ENCODE assay signal across 28 cellular contexts in the genomic region with DNA sequence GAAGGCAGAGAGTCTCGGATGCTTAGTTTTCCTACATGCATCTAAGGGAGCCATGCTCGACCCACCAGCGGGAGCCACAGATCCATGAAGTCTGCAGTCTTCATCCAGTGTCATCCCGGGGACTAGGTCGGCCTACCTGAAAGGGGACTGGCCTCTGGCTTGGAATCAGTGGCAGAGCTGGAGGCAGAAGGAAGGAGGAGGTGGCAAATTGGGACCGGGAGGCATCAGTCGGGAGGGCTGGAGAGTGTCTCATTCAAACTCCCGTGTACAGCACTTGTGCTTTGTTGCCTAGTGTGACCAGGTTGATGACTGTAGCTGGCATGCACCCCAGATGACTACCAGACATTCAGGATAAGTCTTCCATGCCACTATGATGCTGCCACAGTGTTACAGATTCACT. TPM values are rescaled to one million over a fixed set of nuclear protein-coding genes. Genes with fewer than 3 reads are reported as not detected.
"Had no signal": no experiment of that assay in that cellular context is flagged by ENCODE, and none has a peak within 500 bp of the region (broad histone marks: within the 10 kb centered on the region; RNA-seq: fewer than 3 reads in every experiment).

No MANE protein-coding gene starts in this region.

- H3K27me3 ChIP-seq: foreskin keratinocyte had no signal

- H3K36me3 ChIP-seq: esophagus muscularis mucosa, gastroesophageal sphincter, heart left ventricle, left lung, lower lobe of right lung had no signal

- DNase-seq: dermis blood vessel endothelial cell; effector CD8-positive, alpha-beta T cell; effector memory CD8-positive, alpha-beta T cell; endodermal cell; erythroblast; foreskin keratinocyte; heart left ventricle; hypothalamus; immature natural killer cell; islet precursor cell; left cardiac atrium; left lung; left ventricle myocardium superior; lower lobe of right lung; mesenchymal stem cell; midbrain had no signal

- H3K27ac ChIP-seq: coronary artery, epithelial cell of prostate, esophagus muscularis mucosa, foreskin keratinocyte, gastroesophageal sphincter, heart left ventricle, hepatocyte, left lung, lower lobe of right lung had no signal

- ATAC-seq: effector memory CD8-positive, alpha-beta T cell; foreskin keratinocyte; gastroesophageal sphincter; heart left ventricle; left cardiac atrium; left lung; left ventricle myocardium superior; lower lobe of right lung had no signal

- H3K4me1 Mint-ChIP-seq: endodermal cell, immature natural killer cell had no signal

- H3K27me3 Mint-ChIP-seq: effector memory CD8-positive, alpha-beta T cell had no signal

- FAIRE-seq: colon, endometrium, frontal cortex had no signal

- H3K9me3 Mint-ChIP-seq: effector memory CD8-positive, alpha-beta T cell; endodermal cell; immature natural killer cell had no signal

- H3K36me3 Mint-ChIP-seq: immature natural killer cell had no signal

- H3K27ac Mint-ChIP-seq: effector memory CD8-positive, alpha-beta T cell; endodermal cell; immature natural killer cell had no signal

- H3K4me3 Mint-ChIP-seq: effector memory CD8-positive, alpha-beta T cell; endodermal cell; immature natural killer cell had no signal

- H3K4me3 ChIP-seq: coronary artery, esophagus muscularis mucosa, gastroesophageal sphincter, heart left ventricle, hepatocyte, left lung, lower lobe of right lung had no signal

- H3K4me1 ChIP-seq: esophagus muscularis mucosa, foreskin keratinocyte, gastroesophageal sphincter, heart left ventricle, left lung, lower lobe of right lung had no signal

- H3K9me3 ChIP-seq: esophagus muscularis mucosa, gastroesophageal sphincter, heart left ventricle, left lung, lower lobe of right lung had no signal

RNA-seq across cellular contexts. Expression of gene ZNF536, which starts 26.5 kb away (rescaled TPM):
- total RNA-seq: dermis blood vessel endothelial cell, endodermal cell, fibroblast of villous mesenchyme, foreskin keratinocyte, lung microvascular endothelial cell, mononuclear cell had no signal
- polyA plus RNA-seq: fibroblast of lung, foreskin keratinocyte, immature natural killer cell had no signal
